ENCODE assay signal across 12 cellular contexts in the genomic region with DNA sequence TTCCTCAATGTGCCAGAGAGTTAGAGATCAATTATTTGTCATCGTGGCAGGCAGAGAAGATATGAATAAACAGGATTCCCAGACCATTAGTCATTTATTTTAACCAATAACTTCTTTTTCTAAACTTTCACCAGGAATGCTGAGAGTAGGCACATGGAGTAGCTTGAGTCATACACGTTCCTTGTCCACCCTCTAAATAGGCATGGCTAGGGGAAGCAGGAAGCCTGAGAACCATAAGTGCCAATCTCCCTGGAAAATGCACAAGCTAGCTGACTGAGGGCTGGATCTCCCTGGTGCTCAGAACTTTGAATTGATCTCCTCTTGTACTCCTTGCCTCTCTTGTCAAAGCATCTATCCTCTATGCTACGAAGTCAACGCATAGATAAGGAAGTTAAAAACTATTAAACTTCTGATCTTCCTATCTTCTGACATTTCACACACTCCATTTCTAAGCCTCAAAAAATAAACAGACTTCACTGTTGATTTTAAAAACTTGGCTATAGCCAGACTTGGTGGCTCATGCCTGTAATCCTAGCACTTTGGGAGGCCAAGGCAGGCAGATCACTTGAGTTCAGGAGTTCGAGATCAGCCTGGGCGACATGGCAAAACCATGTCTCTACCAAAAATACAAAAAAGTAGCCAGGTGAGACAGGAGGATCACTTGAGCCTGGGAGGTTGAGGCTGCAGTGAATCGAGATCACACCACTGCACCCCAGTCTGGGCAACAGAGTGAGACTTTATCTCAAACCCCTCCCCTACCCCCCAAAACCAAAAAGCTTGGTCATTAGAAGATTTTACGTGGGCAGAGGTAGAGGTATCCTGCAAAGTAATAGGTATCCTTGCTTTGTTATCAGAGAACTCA. TPM values are rescaled to one million over a fixed set of nuclear protein-coding genes. Genes with fewer than 3 reads are reported as not detected.
DNase-seq lines count a peak whose midpoint lies in the region; ATAC-seq, FAIRE-seq and TF ChIP-seq lines count a peak whose summit lies in the region.
"Had no signal": no experiment of that assay in that cellular context is flagged by ENCODE, and none has a peak within 500 bp of the region (broad histone marks: within the 10 kb centered on the region; RNA-seq: fewer than 3 reads in every experiment).

No MANE protein-coding gene starts in this region.

- intact Hi-C loops in upper lobe of right lung (cut with DNase I) = no loop called here

- H3K4me2 ChIP-seq in keratinocyte (ENCODE audit: control insufficient read depth, extremely low read depth, insufficient read depth, low read depth, low read length) = peak overlapping the region; percentile 10

- H3K27me3 ChIP-seq in keratinocyte (ENCODE audit: control insufficient read depth, extremely low read depth, insufficient read depth, low read length) (no peaks in the 10 kb centered on the region), upper lobe of right lung (no peaks in the 10 kb centered on the region)
- H3K27me3 ChIP-seq: cardiac muscle cell had no signal

- no peak for DNase-seq in activated naive CD8-positive, alpha-beta T cell treated with anti-CD3 and anti-CD28 coated beads for 36 hours
- DNase-seq in astrocyte of the cerebellum (ENCODE audit: low read depth) = peak; percentile 89
- DNase-seq in keratinocyte (ENCODE audit: low read depth, low spot score) = peak; percentile 92
- DNase-seq in upper lobe of right lung = no peak
- DNase-seq in NCI-H1092 (lab: John Stamatoyannopoulos, UW) = no peak
- no peak for DNase-seq in G401 (ENCODE audit: low spot score)
- DNase-seq: left ventricle myocardium inferior had no signal

- H3K79me2 ChIP-seq in keratinocyte (ENCODE audit: control insufficient read depth, insufficient read depth, low read length) = no peaks in the 10 kb centered on the region

- no peaks in the 10 kb centered on the region for H3K9me1 ChIP-seq in keratinocyte (ENCODE audit: control insufficient read depth, extremely low read depth, insufficient read depth, low read length)

- H3K36me3 Mint-ChIP-seq in activated naive CD8-positive, alpha-beta T cell = no peaks in the 10 kb centered on the region
- H3K36me3 Mint-ChIP-seq in activated naive CD8-positive, alpha-beta T cell treated with anti-CD3 and anti-CD28 coated beads for 36 hours = no peaks in the 10 kb centered on the region

- H3K27ac ChIP-seq in keratinocyte (ENCODE audit: control insufficient read depth, insufficient read depth, low read length) (peak overlapping the region; percentile 100), upper lobe of right lung (peak overlapping the region; percentile 61)
- H3K27ac ChIP-seq: cardiac muscle cell, left ventricle myocardium inferior, VCaP had no signal

- peak; percentile 90 for FAIRE-seq in keratinocyte (lab: Jason Lieb, UNC)

- H3K9ac ChIP-seq in keratinocyte (ENCODE audit: control insufficient read depth, extremely low read depth, insufficient read depth, low read length) = peak overlapping the region; percentile 62

- no peaks in the 10 kb centered on the region for H3K27me3 Mint-ChIP-seq in activated naive CD8-positive, alpha-beta T cell
- no peaks in the 10 kb centered on the region for H3K27me3 Mint-ChIP-seq in activated naive CD8-positive, alpha-beta T cell treated with anti-CD3 and anti-CD28 coated beads for 36 hours

- H3K4me1 Mint-ChIP-seq in activated naive CD8-positive, alpha-beta T cell (ENCODE audit: low read depth) = peaks cover 17% of the 10 kb centered on the region
- H3K4me1 Mint-ChIP-seq in activated naive CD8-positive, alpha-beta T cell treated with anti-CD3 and anti-CD28 coated beads for 36 hours = peaks cover 23% of the 10 kb centered on the region
- H3K4me1 Mint-ChIP-seq: B cell had no signal

- TF ChIP-seq CTCF in astrocyte of the cerebellum (IDR thresholded peaks at IDR 0.05; ENCODE audit: low read depth, low read length, missing control alignments) = no peak
- TF ChIP-seq CTCF in keratinocyte (optimal IDR thresholded peaks at IDR 0.05 in 1 of 3, IDR thresholded peaks at IDR 0.05 in 1 of 3, conservative IDR thresholded peaks at IDR 0.05 in 1 of 3; ENCODE audit: extremely low read depth in 1 of 3, insufficient read depth in 2 of 3, low read length in 3 of 3) = no peak
- no peak for TF ChIP-seq CTCF in upper lobe of right lung (IDR thresholded peaks at IDR 0.05)

- peak; percentile 42 for ATAC-seq in upper lobe of right lung
- no peak for ATAC-seq in GM21825 (IDR thresholded peaks at IDR 0.05; ENCODE audit: unreplicated experiment)

- H3K36me3 ChIP-seq in keratinocyte (ENCODE audit: control insufficient read depth in 2 of 2, extremely low read depth in 1 of 2, insufficient read depth in 2 of 2, low read length in 2 of 2) = no peaks in the 10 kb centered on the region
- H3K36me3 ChIP-seq in upper lobe of right lung = no peaks in the 10 kb centered on the region
- H3K36me3 ChIP-seq: cardiac muscle cell, left ventricle myocardium inferior had no signal

- no peaks in the 10 kb centered on the region for H3K9me3 ChIP-seq in keratinocyte (ENCODE audit: control insufficient read depth, low read depth, low read length)
- no peaks in the 10 kb centered on the region for H3K9me3 ChIP-seq in upper lobe of right lung
- H3K9me3 ChIP-seq: left ventricle myocardium inferior had no signal

- H3K4me3 ChIP-seq in astrocyte of the cerebellum (ENCODE audit: low read depth, low read length) (no peak overlapping the region), keratinocyte (ENCODE audit: control insufficient read depth in 2 of 3, extremely low read depth in 1 of 3, insufficient read depth in 2 of 3, low read depth in 1 of 3, low read length in 3 of 3) (no peak overlapping the region), upper lobe of right lung (no peak overlapping the region)
- H3K4me3 ChIP-seq: cardiac muscle cell, left ventricle myocardium inferior had no signal

- dilution Hi-C loops in keratinocyte (cut with MboI; ENCODE audit: extremely low pct_ligation_motif_present, low sequenced_read_pairs) = no loop called here

- no peak overlapping the region for H3K4me3 Mint-ChIP-seq in activated naive CD8-positive, alpha-beta T cell
- H3K4me3 Mint-ChIP-seq in activated naive CD8-positive, alpha-beta T cell treated with anti-CD3 and anti-CD28 coated beads for 36 hours = no peak overlapping the region
- H3K4me3 Mint-ChIP-seq: B cell had no signal

- H2AFZ ChIP-seq in keratinocyte (ENCODE audit: control insufficient read depth, low read length) = no peak overlapping the region

- peaks cover 66% of the 10 kb centered on the region for H3K4me1 ChIP-seq in keratinocyte (ENCODE audit: control insufficient read depth, extremely low read depth, insufficient read depth, low read length)
- peaks cover 37% of the 10 kb centered on the region for H3K4me1 ChIP-seq in upper lobe of right lung

- in situ Hi-C loops in astrocyte of the cerebellum (cut with HindIII; ENCODE audit: low sequenced_read_pairs) = loop anchor here (5.0 kb wide), 1 partner anchor 35 kb away; no protein-coding TSS in a partner anchor
- in situ Hi-C loops in G401 (cut with HindIII; ENCODE audit: low sequenced_read_pairs) = no loop called here

- peak overlapping the region; percentile 18 for H3K27ac Mint-ChIP-seq in activated naive CD8-positive, alpha-beta T cell
- H3K27ac Mint-ChIP-seq in activated naive CD8-positive, alpha-beta T cell treated with anti-CD3 and anti-CD28 coated beads for 36 hours = no peak overlapping the region
- H3K27ac Mint-ChIP-seq: B cell had no signal

- H3K9me3 Mint-ChIP-seq in activated naive CD8-positive, alpha-beta T cell (ENCODE audit: low read depth) = no peaks in the 10 kb centered on the region
- no peaks in the 10 kb centered on the region for H3K9me3 Mint-ChIP-seq in activated naive CD8-positive, alpha-beta T cell treated with anti-CD3 and anti-CD28 coated beads for 36 hours

- H4K20me1 ChIP-seq in keratinocyte (ENCODE audit: control insufficient read depth, extremely low read depth, insufficient read depth, low read length) = no peaks in the 10 kb centered on the region

RNA-seq across cellular contexts. Expression of a gene that starts 11.8 kb away (rescaled TPM):
- 10 to 100 TPM; 29.1 to 31.5 TPM for total RNA-seq in activated naive CD8-positive, alpha-beta T cell treated with anti-CD3 and anti-CD28 coated beads for 36 hours
- 12.7 to 43.5 TPM (median 16.7 TPM) in 3 replicates for polyA plus RNA-seq in keratinocyte
- polyA plus RNA-seq in keratinocyte (2011; ENCODE audit: low read depth) = 38.0 TPM
- 16.9 and 33.9 TPM in 2 replicates for polyA plus RNA-seq in keratinocyte (2011; cell fraction: cytosol; rRNA removed)
- polyA plus RNA-seq in keratinocyte (2011; cell fraction: nucleus; rRNA removed) = 45.0 and 46.5 TPM in 2 replicates
- 6.5 and 42.5 TPM in 2 replicates for polyA plus RNA-seq in keratinocyte (2012; ENCODE audit: low replicate concordance)
- polyA minus RNA-seq in keratinocyte = 5.6 to 46.4 TPM (median 21.4 TPM) in 3 replicates
- polyA minus RNA-seq in keratinocyte (2011; cell fraction: cytosol; rRNA and poly(A)+ RNA removed) = 15.2 TPM
- polyA minus RNA-seq in keratinocyte (2011; cell fraction: nucleus; rRNA and poly(A)+ RNA removed) = 12.8 and 24.5 TPM in 2 replicates
- total RNA-seq in upper lobe of right lung = 21.0 TPM
- total RNA-seq in G401 (2014; rRNA removed; shearing (Covaris generic)) = 9.9 and 16.8 TPM in 2 replicates
- total RNA-seq: cardiac muscle cell had no signal
- polyA plus RNA-seq: cardiac muscle cell had no signal

Comparison
In these comparisons a context has a peak if more than half of its experiments do, and no peak if none do; other contexts are left out.
1. DNase-seq: peak in astrocyte of the cerebellum (single experiment) and keratinocyte (single experiment); none in activated naive CD8-positive, alpha-beta T cell treated with anti-CD3 and anti-CD28 coated beads for 36 hours (single experiment), upper lobe of right lung (single experiment), NCI-H1092 (single experiment) and G401 (single experiment).